In the genomic region with DNA sequence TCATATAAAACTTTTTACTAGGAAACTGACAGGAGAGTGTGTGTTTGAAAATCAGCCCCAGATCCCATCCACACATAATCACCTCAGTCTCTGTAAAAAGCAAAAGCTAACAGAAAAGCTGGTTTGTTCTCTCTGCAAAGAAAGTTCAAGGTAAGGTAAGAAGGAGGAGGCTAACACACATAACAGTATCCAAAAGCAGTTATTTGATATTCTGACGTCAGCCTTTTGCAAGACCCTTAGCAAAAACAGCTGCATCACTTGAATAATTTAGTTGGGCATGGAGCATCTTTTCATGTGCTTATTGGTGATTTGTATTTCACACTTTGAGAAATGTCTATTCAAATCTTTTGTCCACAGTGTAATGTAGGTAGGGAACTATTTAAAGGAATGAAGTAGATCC, we compare ENCODE assay signal across 15 cellular contexts. TPM values are rescaled to one million over a fixed set of nuclear protein-coding genes. Genes with fewer than 3 reads are reported as not detected.
"Had no signal": no experiment of that assay in that cellular context is flagged by ENCODE, and none has a peak within 500 bp of the region (broad histone marks: within the 10 kb centered on the region; RNA-seq: fewer than 3 reads in every experiment).

No MANE protein-coding gene starts in this region.

- H3K9me3 Mint-ChIP-seq: activated naive CD8-positive, alpha-beta T cell treated with anti-CD3 and anti-CD28 coated beads, Interleukin-2, amount 10 ng/mL, durations not matched to agents 7 days and 5 days; activated T-helper 1 cell treated with anti-CD3 and anti-CD28 coated beads, Interleukin-12 subunit alpha, Interleukin-12 subunit beta, Interleukin-2, Interleukin-4 antibody, amounts not matched to agents 30 ng/mL and 10 ng/mL and 1 ng/mL, durations not matched to agents 14 hours and 24 hours and 36 hours; T-cell had no signal

- H3K36me3 Mint-ChIP-seq: activated naive CD8-positive, alpha-beta T cell treated with anti-CD3 and anti-CD28 coated beads, Interleukin-2, amount 10 ng/mL, durations not matched to agents 7 days and 5 days; T-cell had no signal

- H3K27me3 ChIP-seq: gastroesophageal sphincter had no signal

- ATAC-seq: gastroesophageal sphincter, sciatic nerve, T-cell had no signal

- DNase-seq: activated CD4-positive, alpha-beta T cell treated with anti-CD3 and anti-CD28 coated beads, Interleukin-2, amount 50 U/mL, for 1 hour; activated naive CD8-positive, alpha-beta T cell treated with anti-CD3 and anti-CD28 coated beads, Interleukin-2, amount 10 ng/mL, durations not matched to agents 7 days and 5 days; central memory CD4-positive, alpha-beta T cell; effector CD4-positive, alpha-beta T cell; kidney; stimulated activated CD4-positive, alpha-beta T cell treated with anti-CD3 and anti-CD28 coated beads, Interleukin-1b, Interleukin-23, amount 100 ng/mL, for 48 hours; T-cell; T-helper 9 cell had no signal

- H3K27ac ChIP-seq: coronary artery, gastroesophageal sphincter, thoracic aorta had no signal

- H3K36me3 ChIP-seq: gastroesophageal sphincter, thoracic aorta had no signal

- H3K4me3 ChIP-seq: coronary artery, gastroesophageal sphincter, thoracic aorta had no signal

- H3K9me3 ChIP-seq: gastroesophageal sphincter, thoracic aorta had no signal

- H3K4me3 Mint-ChIP-seq: activated naive CD8-positive, alpha-beta T cell treated with anti-CD3 and anti-CD28 coated beads, Interleukin-2, amount 10 ng/mL, durations not matched to agents 7 days and 5 days; activated T-helper 1 cell treated with anti-CD3 and anti-CD28 coated beads, Interleukin-12 subunit alpha, Interleukin-12 subunit beta, Interleukin-2, Interleukin-4 antibody, amounts not matched to agents 30 ng/mL and 10 ng/mL and 1 ng/mL, durations not matched to agents 14 hours and 24 hours and 36 hours; brain; T-cell had no signal

- H3K4me1 Mint-ChIP-seq: activated naive CD8-positive, alpha-beta T cell treated with anti-CD3 and anti-CD28 coated beads, Interleukin-2, amount 10 ng/mL, durations not matched to agents 7 days and 5 days had no signal

- H3K27ac Mint-ChIP-seq: activated naive CD8-positive, alpha-beta T cell treated with anti-CD3 and anti-CD28 coated beads, Interleukin-2, amount 10 ng/mL, durations not matched to agents 7 days and 5 days; activated T-helper 1 cell treated with anti-CD3 and anti-CD28 coated beads, Interleukin-12 subunit alpha, Interleukin-12 subunit beta, Interleukin-2, Interleukin-4 antibody, amounts not matched to agents 30 ng/mL and 10 ng/mL and 1 ng/mL, durations not matched to agents 14 hours and 24 hours and 36 hours; brain; T-cell had no signal

RNA-seq across cellular contexts. Expression of a gene that starts 31.8 kb away (rescaled TPM):
- total RNA-seq: activated CD8-positive, alpha-beta memory T cell treated with anti-CD3 and anti-CD28 coated beads for 36 hours; activated naive CD8-positive, alpha-beta T cell treated with anti-CD3 and anti-CD28 coated beads, Interleukin-2, amount 10 ng/mL, durations not matched to agents 7 days and 5 days; activated T-helper 1 cell treated with anti-CD3 and anti-CD28 coated beads, Interleukin-12 subunit alpha, Interleukin-12 subunit beta, Interleukin-2, Interleukin-4 antibody, amounts not matched to agents 30 ng/mL and 10 ng/mL and 1 ng/mL, durations not matched to agents 14 hours and 24 hours and 36 hours; T-cell had no signal
